ENCODE assay signal across 9 cellular contexts in the genomic region with DNA sequence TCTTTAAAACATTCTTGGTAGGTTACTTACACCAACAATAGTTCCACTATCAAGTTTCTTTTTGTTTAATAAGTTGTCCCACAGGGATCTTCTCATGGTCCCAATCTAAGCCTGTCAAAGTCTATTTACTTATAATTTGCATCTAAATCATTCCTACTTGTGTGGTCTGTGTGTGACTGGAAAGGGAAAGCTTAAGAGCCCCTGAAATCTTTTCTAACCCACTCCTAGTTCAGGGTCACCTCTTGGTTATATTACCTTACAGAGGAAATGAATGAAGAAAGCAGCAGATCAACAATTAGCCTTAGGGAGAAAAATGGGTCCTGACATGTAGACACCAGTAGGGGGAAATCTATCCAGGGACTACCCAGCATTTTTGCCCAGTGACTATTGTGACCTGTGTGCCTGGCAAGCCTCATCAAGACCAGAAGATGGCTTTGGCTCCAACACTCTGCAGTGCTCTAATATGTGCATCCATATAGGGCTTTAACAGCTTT.
DNase-seq lines count a peak whose midpoint lies in the region; ATAC-seq and TF ChIP-seq lines count a peak whose summit lies in the region.
"Had no signal": no experiment of that assay in that cellular context is flagged by ENCODE, and none has a peak within 500 bp of the region (broad histone marks: within the 10 kb centered on the region; RNA-seq: fewer than 3 reads in every experiment).

No MANE protein-coding gene starts in this region.

- ATAC-seq in GM18517 (IDR thresholded peaks at IDR 0.05; ENCODE audit: unreplicated experiment) = no peak

- H4K20me1 ChIP-seq in osteoblast (ENCODE audit: insufficient read depth, low read length) = no peaks in the 10 kb centered on the region

- no peak overlapping the region for H3K4me3 ChIP-seq in dorsolateral prefrontal cortex
- no peak overlapping the region for H3K4me3 ChIP-seq in osteoblast (ENCODE audit: insufficient read depth, low read length)
- H3K4me3 ChIP-seq: psoas muscle had no signal

- TF ChIP-seq CTCF in GM12874 (IDR thresholded peaks at IDR 0.05; ENCODE audit: insufficient read depth, low read depth, low read length) (peak; percentile 18; the same call in 1 of the 2 replicates), dorsolateral prefrontal cortex (IDR thresholded peaks at IDR 0.05 in 54 of 56, conservative IDR thresholded peaks at IDR 0.05 in 2 of 56; ENCODE audit: low read depth in 1 of 56, partially characterized antibody in 56 of 56) (peak in 39 of 56 donors; percentile 9 to 53 (median 35)), osteoblast (IDR thresholded peaks at IDR 0.05; ENCODE audit: extremely low read depth, low read depth, low read length) (peak; percentile 58)

- peak overlapping the region; percentile 33 for H3K4me2 ChIP-seq in osteoblast (ENCODE audit: insufficient read depth, low read length)

- no peaks in the 10 kb centered on the region for H3K36me3 ChIP-seq in osteoblast (ENCODE audit: insufficient read depth, low read length)

- peaks cover 38% of the 10 kb centered on the region for H3K4me1 ChIP-seq in osteoblast (ENCODE audit: insufficient read depth, low read length)
- H3K4me1 ChIP-seq: psoas muscle had no signal

- no peaks in the 10 kb centered on the region for H3K27me3 ChIP-seq in dorsolateral prefrontal cortex
- no peaks in the 10 kb centered on the region for H3K27me3 ChIP-seq in osteoblast (ENCODE audit: insufficient read depth, low read length)

- DNase-seq in NCI-H2107 (lab: John Stamatoyannopoulos, UW) = peak; percentile 46
- no peak for DNase-seq in dorsolateral prefrontal cortex
- DNase-seq in osteoblast (ENCODE audit: insufficient read length, low spot score, missing footprints) = no peak
- DNase-seq in midbrain (lab: John Stamatoyannopoulos, UW) = no peak
- DNase-seq in HuH-7.5 (ENCODE audit: low spot score) = no peak
- DNase-seq in NOMO-1 treated with DMSO at 0.1 percent for 48 hours (lab: John Stamatoyannopoulos, UW; ENCODE audit: unreplicated experiment) = no peak
- DNase-seq: psoas muscle had no signal

- intact Hi-C loops in dorsolateral prefrontal cortex (cut with DNase I) = no loop called here

- no peak overlapping the region for H2AFZ ChIP-seq in osteoblast (ENCODE audit: low read length)

- no peaks in the 10 kb centered on the region for H3K9me3 ChIP-seq in osteoblast (ENCODE audit: low read depth, low read length)
- H3K9me3 ChIP-seq: psoas muscle had no signal

- no peaks in the 10 kb centered on the region for H3K79me2 ChIP-seq in osteoblast (ENCODE audit: insufficient read depth, low read length)

- no peak overlapping the region for H3K27ac ChIP-seq in dorsolateral prefrontal cortex
- peak overlapping the region; percentile 89 for H3K27ac ChIP-seq in osteoblast (ENCODE audit: low read depth, low read length)
- H3K27ac ChIP-seq: psoas muscle had no signal
